In genomic region chr21:32576011-32576410, GRCh38 we compare ENCODE assay signal across 14 cellular contexts. TPM values are rescaled to one million over a fixed set of nuclear protein-coding genes. Genes with fewer than 3 reads are reported as not detected.
DNase-seq lines count a peak whose midpoint lies in the region; TF ChIP-seq lines count a peak whose summit lies in the region.
"Had no signal": no experiment of that assay in that cellular context is flagged by ENCODE, and none has a peak within 500 bp of the region (broad histone marks: within the 10 kb centered on the region; RNA-seq: fewer than 3 reads in every experiment).

No MANE protein-coding gene starts in this region.

- H3K79me2 ChIP-seq in MM.1S (ENCODE audit: low read length) (no peaks in the 10 kb centered on the region), mammary epithelial cell (ENCODE audit: insufficient read depth, low read length) (no peaks in the 10 kb centered on the region)

- TF ChIP-seq CTCF in BE2C (IDR thresholded peaks at IDR 0.05; ENCODE audit: low read depth, low read length) (peak; percentile 14; the same call in 1 of the 2 replicates), WERI-Rb-1 (IDR thresholded peaks at IDR 0.05; ENCODE audit: low read depth, low read length) (0 out of 2 replicates have a peak, but pooled peaks have one; percentile 10), MM.1S (IDR thresholded peaks at IDR 0.05; ENCODE audit: low read length) (no peak), mammary epithelial cell (conservative IDR thresholded peaks at IDR 0.05 in 1 of 2, IDR thresholded peaks at IDR 0.05 in 1 of 2; ENCODE audit: extremely low read depth in 1 of 2, insufficient read depth in 1 of 2, low read depth in 1 of 2, low read length in 2 of 2) (no peak)

- H3K4me3 ChIP-seq in BE2C (ENCODE audit: low read depth, low read length) (no peak overlapping the region), WERI-Rb-1 (ENCODE audit: low read depth, low read length) (no peak overlapping the region), MM.1S (ENCODE audit: low read length) (no peak overlapping the region), mammary epithelial cell (replicated peaks in 1 of 3; ENCODE audit: insufficient read depth in 1 of 3, low read depth in 2 of 3, low read length in 3 of 3) (no peak overlapping the region)
- H3K4me3 ChIP-seq: BLaER1 treated with 17β-estradiol and CSF1 and Interleukin-3, amounts not matched to agents 10 nM and 100 nM had no signal

- H3K4me1 ChIP-seq in BE2C (no peaks in the 10 kb centered on the region), MM.1S (ENCODE audit: low read length) (no peaks in the 10 kb centered on the region), mammary epithelial cell (ENCODE audit: insufficient read depth, low read length) (peaks cover 12% of the 10 kb centered on the region)

- H3K27ac ChIP-seq in WERI-Rb-1, result no peak overlapping the region
- no peak overlapping the region for H3K27ac ChIP-seq in MM.1S (ENCODE audit: low read length)
- no peak overlapping the region for H3K27ac ChIP-seq in mammary epithelial cell (ENCODE audit: insufficient read depth, low read depth, low read length)
- H3K27ac ChIP-seq: BLaER1 treated with 17β-estradiol and CSF1 and Interleukin-3, amounts not matched to agents 10 nM and 100 nM had no signal

- in situ Hi-C loops in mammary epithelial cell (cut with MboI; ENCODE audit: low sequenced_read_pairs in 2 of 2), result no loop called here

- CTCF ChIA-PET in mammary epithelial cell (lab: Charles Lee; ENCODE audit: low non-redundant PET), result no interaction called here

- intact Hi-C loops in mammary epithelial cell (cut with micrococcal nuclease), result no loop called here

- H3K9me2 ChIP-seq in MM.1S (replicated peaks; ENCODE audit: insufficient read depth, low read length), result no peaks in the 10 kb centered on the region

- H3K9me3 ChIP-seq in BE2C (no peaks in the 10 kb centered on the region), WERI-Rb-1 (ENCODE audit: severe bottlenecking) (no peaks in the 10 kb centered on the region), MM.1S (replicated peaks; ENCODE audit: insufficient read depth, low read length) (no peaks in the 10 kb centered on the region), mammary epithelial cell (replicated peaks; ENCODE audit: insufficient read depth, low read length) (no peaks in the 10 kb centered on the region)

- no peaks in the 10 kb centered on the region for H3F3A ChIP-seq in MM.1S (ENCODE audit: insufficient read depth, low read length)

- H2AFZ ChIP-seq in MM.1S (ENCODE audit: low read length) (no peak overlapping the region), mammary epithelial cell (ENCODE audit: low read depth, low read length) (no peak overlapping the region)

- H3K27me3 ChIP-seq in BE2C (peaks cover 56% of the 10 kb centered on the region), WERI-Rb-1 (ENCODE audit: insufficient read depth, low read depth, severe bottlenecking) (no peaks in the 10 kb centered on the region), MM.1S (replicated peaks; ENCODE audit: insufficient read depth, low read length) (no peaks in the 10 kb centered on the region), mammary epithelial cell (ENCODE audit: insufficient read depth, low read length) (peaks cover 2% of the 10 kb centered on the region)
- H3K27me3 ChIP-seq: BLaER1 treated with 17β-estradiol and CSF1 and Interleukin-3, amounts not matched to agents 10 nM and 100 nM had no signal

- no peaks in the 10 kb centered on the region for H4K20me1 ChIP-seq in MM.1S (ENCODE audit: insufficient read depth, low read length)
- no peaks in the 10 kb centered on the region for H4K20me1 ChIP-seq in mammary epithelial cell (ENCODE audit: insufficient read depth, low read length)
- H4K20me1 ChIP-seq: BLaER1 treated with 17β-estradiol and CSF1 and Interleukin-3, amounts not matched to agents 10 nM and 100 nM had no signal

- H3K9ac ChIP-seq in MM.1S (ENCODE audit: low read length) (no peak overlapping the region), mammary epithelial cell (ENCODE audit: insufficient read depth, low read length) (no peak overlapping the region)
- H3K9ac ChIP-seq: BLaER1 treated with 17β-estradiol and CSF1 and Interleukin-3, amounts not matched to agents 10 nM and 100 nM had no signal

- DNase-seq in BE2C (peak; percentile 30), WERI-Rb-1 (no peak), islet precursor cell (peak; percentile 50), MM.1S (no peak), mammary epithelial cell (no peak), NCI-H2196 treated with DMSO at 0.1 percent for 48 hours (lab: John Stamatoyannopoulos, UW; ENCODE audit: unreplicated experiment) (no peak)
- DNase-seq: CD4-positive, alpha-beta T cell; CD8-positive, alpha-beta memory T cell; DMS153; DND-41; GOT3; H7 had no signal

- dilution Hi-C loops in mammary epithelial cell (cut with HindIII; ENCODE audit: low sequenced_read_pairs), result no loop called here

- H3K36me3 ChIP-seq in BE2C (no peaks in the 10 kb centered on the region), WERI-Rb-1 (peaks cover 6% of the 10 kb centered on the region), MM.1S (replicated peaks; ENCODE audit: insufficient read depth, low read length) (no peaks in the 10 kb centered on the region), mammary epithelial cell (ENCODE audit: insufficient read depth, low read length) (no peaks in the 10 kb centered on the region)

- no TSS peak for BruUV-seq in mammary epithelial cell (replicated peaks; lab: Mats Ljungman, UMichigan)

- H3K4me2 ChIP-seq in MM.1S (ENCODE audit: low read depth, low read length) (no peak overlapping the region), mammary epithelial cell (ENCODE audit: insufficient read depth, low read depth, low read length) (no peak overlapping the region)
- H3K4me2 ChIP-seq: BLaER1 treated with 17β-estradiol and CSF1 and Interleukin-3, amounts not matched to agents 10 nM and 100 nM had no signal

- 88% methylated on average over 10 of the region's 11 CpGs for WGBS in mammary epithelial cell (ENCODE audit: low coverage, missing lambda C conversion rate)

RNA-seq across cellular contexts. Expression of gene TCP10L, which starts 9.3 kb away (rescaled TPM):
- not detected for polyA plus RNA-seq in BE2C (2012; ENCODE audit: insufficient read depth, insufficient read length, low read depth)
- total RNA-seq in mammary epithelial cell, result under 1 TPM in 1 of 2 donors, not detected in 1; under 0.01 TPM
- polyA plus RNA-seq in mammary epithelial cell, result 0.11 TPM
- polyA minus RNA-seq in mammary epithelial cell, result not detected
- total RNA-seq: A172; CD8-positive, alpha-beta memory T cell; H7 had no signal

RNA-seq across cellular contexts. Expression of gene CFAP298, which starts 36.2 kb away (rescaled TPM):
- 80.3 TPM for polyA plus RNA-seq in BE2C (2012; ENCODE audit: insufficient read depth, insufficient read length, low read depth)
- total RNA-seq in mammary epithelial cell, result 10 to 100 TPM; 15.3 to 48.9 TPM
- polyA plus RNA-seq in mammary epithelial cell, result 29.9 TPM
- polyA minus RNA-seq in mammary epithelial cell, result 6.3 TPM

Comparison
In these comparisons a context has a peak if more than half of its experiments do, and no peak if none do; other contexts are left out.
1. DNase-seq: peak in BE2C (single experiment) and islet precursor cell (single experiment); none in WERI-Rb-1 (single experiment), MM.1S (single experiment), mammary epithelial cell (single experiment) and NCI-H2196 treated with DMSO at 0.1 percent for 48 hours (single experiment).
2. CTCF ChIP-seq: peak in BE2C (single experiment) and WERI-Rb-1 (single experiment); none in MM.1S (single experiment) and mammary epithelial cell (0 of 2).